ENCODE assay signal across 1 cellular context in genomic region chr1:24472527-24473251, GRCh38.
A peak's percentile ranks its signal among the peaks of the same experiment; 100 is the strongest.
TF ChIP-seq lines count a peak whose summit lies in the region.

No MANE protein-coding gene starts in this region.

TF ChIP-seq in HepG2, 621 proteins besides CTCF, POLR2A, EP300 and RAD21:
- TF ChIP-seq MEIS2 (CRISPR knock-in tag; IDR thresholded peaks at IDR 0.05), result no peak
- 0 out of 2 replicates have a peak, but pooled peaks have one; percentile 6 for TF ChIP-seq PHF8 (CRISPR knock-in tag; IDR thresholded peaks at IDR 0.05)
- no peak for TF ChIP-seq SP1 (IDR thresholded peaks at IDR 0.05)
- TF ChIP-seq SP1 (CRISPR knock-in tag; IDR thresholded peaks at IDR 0.05), result no peak
- no peak for TF ChIP-seq FIP1L1 (IDR thresholded peaks at IDR 0.05; ENCODE audit: borderline replicate concordance, insufficient read depth, low read depth, low read length)
- TF ChIP-seq NFE2L2 (IDR thresholded peaks at IDR 0.05; ENCODE audit: low read length), result no peak
